Comparison of ENCODE assay signal across 8 cellular contexts in the genomic region with DNA sequence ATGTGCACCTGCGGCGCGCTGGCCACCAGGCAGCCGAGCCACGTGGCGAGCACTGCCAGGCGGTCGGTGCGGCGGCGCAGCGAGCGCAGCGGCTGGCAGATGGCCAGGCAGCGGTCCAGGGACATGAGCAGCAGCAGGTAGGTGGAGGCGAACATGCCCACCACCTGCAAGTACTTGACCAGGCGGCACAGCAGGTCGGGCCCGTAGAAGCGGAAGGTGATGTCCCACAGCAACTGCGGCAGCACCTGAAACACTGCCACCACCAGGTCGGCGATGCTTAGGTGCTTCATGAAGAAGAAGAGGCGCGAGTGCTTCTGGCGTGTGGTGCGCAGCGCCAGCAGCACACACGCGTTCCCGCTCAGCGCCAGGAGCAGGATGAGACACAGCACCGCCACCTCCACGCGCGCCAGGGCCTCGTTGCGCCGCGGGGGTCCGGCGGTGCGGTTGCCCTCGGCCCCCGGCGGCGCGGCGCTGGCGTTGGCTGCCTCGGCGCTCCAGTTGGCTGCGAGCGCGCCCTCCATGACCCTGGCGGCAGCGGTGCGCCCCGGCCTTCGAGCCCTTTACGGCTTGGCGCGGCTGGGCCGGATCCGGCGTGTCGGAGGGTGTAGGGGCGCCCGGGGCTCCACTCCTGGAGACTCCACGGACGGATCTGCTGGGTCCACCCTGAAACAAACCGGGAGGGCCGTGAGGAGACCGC. TPM values are rescaled to one million over a fixed set of nuclear protein-coding genes. Genes with fewer than 3 reads are reported as not detected.
DNase-seq lines count a peak whose midpoint lies in the region; ATAC-seq and TF ChIP-seq lines count a peak whose summit lies in the region.

No MANE protein-coding gene starts in this region.

- 10% methylated on average over 39 of the region's 74 CpGs for WGBS in suprapubic skin

- DNase-seq in Calu3 (peak; percentile 15), activated B cell treated with CpG ODN at 0.5 μM for 24 hours (peak; percentile 25), suprapubic skin (ENCODE audit: low spot score in 2 of 2) (no peak), natural killer cell (no peak), A673 (ENCODE audit: low spot score) (no peak)

- TF ChIP-seq CTCF in Calu3 (IDR thresholded peaks at IDR 0.05; ENCODE audit: unreplicated experiment) (no peak), activated B cell treated with CpG ODN at 0.5 μM for 24 hours (IDR thresholded peaks at IDR 0.05) (no peak), suprapubic skin (IDR thresholded peaks at IDR 0.05) (peak in 1 of 2 donors; percentile 3), natural killer cell (IDR thresholded peaks at IDR 0.05) (no peak), A673 (conservative IDR thresholded peaks at IDR 0.05; ENCODE audit: low read depth, low read length) (no peak)

- CTCF ChIA-PET in Calu3 (lab: Charles Lee), result no interaction called here
- CTCF ChIA-PET in activated B cell treated with CpG ODN at 0.5 μM for 24 hours (lab: Charles Lee), result no interaction called here
- CTCF ChIA-PET in A673 (lab: Charles Lee), result no interaction called here

- H3K36me3 Mint-ChIP-seq in Calu3 (ENCODE audit: insufficient read depth, unreplicated experiment) (no peaks in the 10 kb centered on the region), activated B cell treated with CpG ODN at 0.5 μM for 24 hours (ENCODE audit: low read depth) (no peaks in the 10 kb centered on the region), natural killer cell (no peaks in the 10 kb centered on the region)

- ATAC-seq in GM19035 (IDR thresholded peaks at IDR 0.05; ENCODE audit: unreplicated experiment) (peak; percentile 61), HG03135 (IDR thresholded peaks at IDR 0.05; ENCODE audit: unreplicated experiment) (peak; percentile 52), activated B cell treated with CpG ODN at 0.5 μM for 24 hours (ENCODE audit: low read depth) (peak; percentile 41), natural killer cell (no peak)

- POLR2A ChIA-PET in activated B cell treated with CpG ODN at 0.5 μM for 24 hours (lab: Charles Lee), result no interaction called here
- POLR2A ChIA-PET in A673 (lab: Charles Lee; ENCODE audit: low non-redundant PET), result no interaction called here

- peaks cover 26% of the 10 kb centered on the region for H3K4me1 ChIP-seq in suprapubic skin
- H3K4me1 ChIP-seq in A673 (ENCODE audit: insufficient read depth, low read length, poor library complexity, severe bottlenecking), result peaks cover 7% of the 10 kb centered on the region

- TF ChIP-seq POLR2A in suprapubic skin (IDR thresholded peaks at IDR 0.05), result no peak

- intact Hi-C loops in Calu3 (cut with micrococcal nuclease; ENCODE audit: unreplicated experiment), result loop anchor here (2.0 to 5.0 kb wide), 2 partner anchors 86 to 105 kb away; no protein-coding TSS in a partner anchor
- intact Hi-C loops in activated B cell treated with CpG ODN at 0.5 μM for 24 hours (cut with micrococcal nuclease), result loop anchor here (1.0 kb wide), 1 partner anchor 105 kb away; no protein-coding TSS in a partner anchor
- intact Hi-C loops in natural killer cell (cut with micrococcal nuclease), result no loop called here
- intact Hi-C loops in A673 (cut with micrococcal nuclease; ENCODE audit: unreplicated experiment), result no loop called here

- BruUV-seq in Calu3 (replicated peaks; lab: Mats Ljungman, UMichigan) (no TSS peak), A673 (replicated peaks; lab: Mats Ljungman, UMichigan) (no TSS peak)

- peaks cover 57% of the 10 kb centered on the region for H3K27me3 ChIP-seq in suprapubic skin
- H3K27me3 ChIP-seq in A673 (replicated peaks; ENCODE audit: insufficient read depth, low read depth, low read length, poor library complexity), result peaks cover 6% of the 10 kb centered on the region

- H3K4me3 ChIP-seq in iPS-11a (ENCODE audit: low read depth, low read length), result peak overlapping the region; percentile 20
- H3K4me3 ChIP-seq in suprapubic skin, result peak overlapping the region; percentile 42
- no peak overlapping the region for H3K4me3 ChIP-seq in A673 (ENCODE audit: low read depth, low read length, poor library complexity, severe bottlenecking)

- no peaks in the 10 kb centered on the region for H3K9me3 ChIP-seq in suprapubic skin
- no peaks in the 10 kb centered on the region for H3K9me3 ChIP-seq in A673 (ENCODE audit: low read depth, low read length, poor library complexity, severe bottlenecking)

- H3K9me3 Mint-ChIP-seq in Calu3 (ENCODE audit: low read depth, unreplicated experiment) (no peaks in the 10 kb centered on the region), activated B cell treated with CpG ODN at 0.5 μM for 24 hours (no peaks in the 10 kb centered on the region), natural killer cell (no peaks in the 10 kb centered on the region)

- H3K27ac ChIP-seq in suprapubic skin (no peak overlapping the region), A673 (ENCODE audit: low read depth, low read length, poor library complexity, severe bottlenecking) (no peak overlapping the region)

- H3K27me3 Mint-ChIP-seq in Calu3 (ENCODE audit: unreplicated experiment), result peaks cover 13% of the 10 kb centered on the region
- peaks cover 41% of the 10 kb centered on the region for H3K27me3 Mint-ChIP-seq in activated B cell treated with CpG ODN at 0.5 μM for 24 hours
- H3K27me3 Mint-ChIP-seq in natural killer cell (ENCODE audit: low read depth in 2 of 2), result peaks cover 16 to 35% of the 10 kb centered on the region in 2 donors

- no peak for TF ChIP-seq EP300 in suprapubic skin (IDR thresholded peaks at IDR 0.05)

- peaks cover 6% of the 10 kb centered on the region for H3K4me1 Mint-ChIP-seq in Calu3 (ENCODE audit: low read depth, unreplicated experiment)
- H3K4me1 Mint-ChIP-seq in activated B cell treated with CpG ODN at 0.5 μM for 24 hours, result peaks cover 21% of the 10 kb centered on the region
- H3K4me1 Mint-ChIP-seq in natural killer cell, result peaks cover 13% of the 10 kb centered on the region in 2 donors

- H3K4me3 Mint-ChIP-seq in Calu3 (ENCODE audit: low read depth, unreplicated experiment) (peak overlapping the region; percentile 75), activated B cell treated with CpG ODN at 0.5 μM for 24 hours (peak overlapping the region; percentile 79), natural killer cell (no peak overlapping the region)

- H3K27ac Mint-ChIP-seq in Calu3 (ENCODE audit: unreplicated experiment), result no peak overlapping the region
- no peak overlapping the region for H3K27ac Mint-ChIP-seq in activated B cell treated with CpG ODN at 0.5 μM for 24 hours
- no peak overlapping the region for H3K27ac Mint-ChIP-seq in natural killer cell

- H3K36me3 ChIP-seq in suprapubic skin (no peaks in the 10 kb centered on the region), A673 (ENCODE audit: insufficient read depth, low read length, poor library complexity, severe bottlenecking) (no peaks in the 10 kb centered on the region)

RNA-seq across cellular contexts. Expression of gene OXTR, which starts 1.6 kb away (rescaled TPM):
- total RNA-seq in Calu3 (2022), result 2.8 and 3.4 TPM in 2 replicates
- total RNA-seq in activated B cell treated with CpG ODN at 0.5 μM for 24 hours, result 2.0 and 2.5 TPM in 2 replicates
- total RNA-seq in suprapubic skin, result under 1 TPM in 2 of 4 donors, not detected in 2; 0.08 to 0.31 TPM
- total RNA-seq in natural killer cell, result under 1 TPM; 0.14 to 0.33 (median 0.16) TPM
- 5.6 and 6.5 TPM in 2 replicates for total RNA-seq in A673 (2021)

RNA-seq across cellular contexts. Expression of gene CAV3, which starts 34.2 kb away (rescaled TPM):
- not detected in 2 replicates for total RNA-seq in Calu3 (2022)
- not detected in 2 replicates for total RNA-seq in activated B cell treated with CpG ODN at 0.5 μM for 24 hours
- not detected for total RNA-seq in suprapubic skin
- not detected for total RNA-seq in natural killer cell
- total RNA-seq in A673 (2021), result not detected in 2 replicates

Comparison
In these comparisons a context has a peak if more than half of its experiments do, and no peak if none do; other contexts are left out.
1. DNase-seq: peak in Calu3 (single experiment) and activated B cell treated with CpG ODN at 0.5 μM for 24 hours (single experiment); none in suprapubic skin (0 of 2), natural killer cell (single experiment) and A673 (single experiment).
2. ATAC-seq: peak in GM19035 (single experiment), HG03135 (single experiment) and activated B cell treated with CpG ODN at 0.5 μM for 24 hours (single experiment); none in natural killer cell (0 of 3).
3. intact Hi-C loops: an anchor here in Calu3 (2.0 to 5.0 kb wide) and activated B cell treated with CpG ODN at 0.5 μM for 24 hours (1.0 kb wide); none called in natural killer cell and A673.